Comparison of ENCODE assay signal across 15 cellular contexts in genomic region chr9:13266172-13266571, GRCh38. TPM values are rescaled to one million over a fixed set of nuclear protein-coding genes. Genes with fewer than 3 reads are reported as not detected.
A peak's percentile ranks its signal among the peaks of the same experiment; 100 is the strongest.
DNase-seq lines count a peak whose midpoint lies in the region; ATAC-seq and TF ChIP-seq lines count a peak whose summit lies in the region.
"Had no signal": no experiment of that assay in that cellular context is flagged by ENCODE, and none has a peak within 500 bp of the region (broad histone marks: within the 10 kb centered on the region; RNA-seq: fewer than 3 reads in every experiment).

No MANE protein-coding gene starts in this region.

- DNase-seq in Daoy (ENCODE audit: low read depth) (peak; percentile 62), NCI-H446 treated with DMSO at 0.1 percent for 48 hours (lab: John Stamatoyannopoulos, UW) (peak; percentile 21), fibroblast of lung (ENCODE audit: low read depth in 2 of 2) (peak; percentile 53 to 89), pulmonary artery endothelial cell (ENCODE audit: low read depth, low spot score) (peak; percentile 50), NCI-H526 (lab: John Stamatoyannopoulos, UW) (no peak), NCI-H2029 treated with DMSO at 0.1 percent for 48 hours (lab: John Stamatoyannopoulos, UW) (no peak)
- no peak for DNase-seq in activated naive CD4-positive, alpha-beta T cell treated with anti-CD3 and anti-CD28 coated beads, Interleukin-2, amount 50 U/mL, for 16 hours
- DNase-seq: activated CD8-positive, alpha-beta memory T cell treated with anti-CD3 and anti-CD28 coated beads, Interleukin-2, amount 50 U/mL, for 48 hours; adrenal gland; NK-92 treated with Interleukin-12 subunit alpha and Interleukin-12 subunit beta, amount 100 ng/mL, for 24 hours; stomach; WERI-Rb-1 had no signal

- H3K4me3 ChIP-seq in fibroblast of lung (replicated peaks in 1 of 4; ENCODE audit: control extremely low read depth in 1 of 4, insufficient read depth in 1 of 4, low read depth in 3 of 4, low read length in 4 of 4), result no peak overlapping the region
- H3K4me3 ChIP-seq: adrenal gland, SK-N-MC, stomach had no signal

- peaks cover 4% of the 10 kb centered on the region for H3K79me2 ChIP-seq in fibroblast of lung (ENCODE audit: control insufficient read depth, insufficient read depth, low read length)

- no peak for ATAC-seq in HG02763 (IDR thresholded peaks at IDR 0.05; ENCODE audit: unreplicated experiment)

- H3K4me1 ChIP-seq in fibroblast of lung (ENCODE audit: control insufficient read depth, extremely low read depth, insufficient read depth, low read length), result peaks cover 2% of the 10 kb centered on the region

- no peak for TF ChIP-seq CTCF in fibroblast of lung (conservative IDR thresholded peaks at IDR 0.05 in 1 of 2, IDR thresholded peaks at IDR 0.05 in 1 of 2; ENCODE audit: low read depth in 1 of 2, low read length in 2 of 2)

- H2AFZ ChIP-seq in fibroblast of lung (ENCODE audit: low read length), result no peak overlapping the region

- no peaks in the 10 kb centered on the region for H3K9me3 ChIP-seq in fibroblast of lung (ENCODE audit: control insufficient read depth, insufficient read depth, low read depth, low read length)
- H3K9me3 ChIP-seq: adrenal gland, stomach had no signal

- H3K27me3 ChIP-seq in fibroblast of lung (ENCODE audit: control insufficient read depth, insufficient read depth, low read length), result no peaks in the 10 kb centered on the region
- H3K27me3 ChIP-seq: adrenal gland, stomach had no signal

- H4K20me1 ChIP-seq in fibroblast of lung (ENCODE audit: control insufficient read depth, extremely low read depth, insufficient read depth, low read length), result no peaks in the 10 kb centered on the region

- no peak overlapping the region for H3K4me2 ChIP-seq in fibroblast of lung (ENCODE audit: extremely low read depth, insufficient read depth, low read length)

- H3K9ac ChIP-seq in fibroblast of lung (ENCODE audit: insufficient read depth, low read length), result no peak overlapping the region

- no peaks in the 10 kb centered on the region for H3K36me3 ChIP-seq in fibroblast of lung (ENCODE audit: control insufficient read depth, insufficient read depth, low read length)
- H3K36me3 ChIP-seq: adrenal gland, stomach, WERI-Rb-1 had no signal

- no peak overlapping the region for H3K27ac ChIP-seq in fibroblast of lung (ENCODE audit: insufficient read depth, low read length)
- H3K27ac ChIP-seq: adrenal gland, C4-2B, SK-N-MC, WERI-Rb-1 had no signal

RNA-seq across cellular contexts. Expression of gene MPDZ, which starts 13.3 kb away (rescaled TPM):
- total RNA-seq in Daoy (2014; rRNA removed; shearing (Covaris generic)), result 26.1 and 57.2 TPM in 2 replicates
- 59.1 and 66.9 TPM in 2 replicates for total RNA-seq in fibroblast of lung
- 21.7 and 28.9 TPM in 2 replicates for polyA plus RNA-seq in fibroblast of lung
- polyA plus RNA-seq in fibroblast of lung (2012), result 13.6 and 16.0 TPM in 2 replicates
- polyA minus RNA-seq in fibroblast of lung (ENCODE audit: low replicate concordance), result 3.7 and 10.9 TPM in 2 replicates
- 56.3 and 84.2 TPM in 2 replicates for total RNA-seq in pulmonary artery endothelial cell

Comparison
In these comparisons a context has a peak if more than half of its experiments do, and no peak if none do; other contexts are left out.
1. DNase-seq: peak in Daoy (single experiment), NCI-H446 treated with DMSO at 0.1 percent for 48 hours (single experiment), fibroblast of lung (2 of 2) and pulmonary artery endothelial cell (single experiment); none in activated naive CD4-positive, alpha-beta T cell treated with anti-CD3 and anti-CD28 coated beads, Interleukin-2, amount 50 U/mL, for 16 hours (single experiment), NCI-H526 (0 of 2) and NCI-H2029 treated with DMSO at 0.1 percent for 48 hours (single experiment).